ENCODE assay signal across 8 cellular contexts in genomic region chr16:22297871-22298733, GRCh38. TPM values are rescaled to one million over a fixed set of nuclear protein-coding genes. Genes with fewer than 3 reads are reported as not detected.
DNase-seq lines count a peak whose midpoint lies in the region; ATAC-seq and TF ChIP-seq lines count a peak whose summit lies in the region.

No MANE protein-coding gene starts in this region.

- H3K4me1 Mint-ChIP-seq in endodermal cell (peaks cover 11% of the 10 kb centered on the region), mesothelial cell of epicardium (peaks cover 10% of the 10 kb centered on the region)

- H3K27me3 ChIP-seq in BJ (ENCODE audit: control insufficient read depth, insufficient read depth, low read length) (no peaks in the 10 kb centered on the region), endodermal cell (ENCODE audit: control insufficient read depth, insufficient read depth, low read length, poor library complexity, severe bottlenecking) (no peaks in the 10 kb centered on the region)

- peaks cover 19% of the 10 kb centered on the region for H3K36me3 Mint-ChIP-seq in endodermal cell (ENCODE audit: low read depth)
- peaks cover 7% of the 10 kb centered on the region for H3K36me3 Mint-ChIP-seq in mesothelial cell of epicardium

- H3K4me3 Mint-ChIP-seq in endodermal cell = peak overlapping the region; percentile 85
- H3K4me3 Mint-ChIP-seq in mesothelial cell of epicardium = peak overlapping the region; percentile 94

- 10 to 11% methylated on average over 17 to 39 of the region's 39 CpGs for WGBS in endodermal cell (ENCODE audit: insufficient coverage in 1 of 2, insufficient read length in 1 of 2), 2 experiments

- DNase-seq in BJ (ENCODE audit: low read depth) (peak; percentile 84), HS-5 (ENCODE audit: low read depth) (peak; percentile 92), NOMO-1 (lab: John Stamatoyannopoulos, UW; ENCODE audit: unreplicated experiment in 2 of 2) (peak; percentile 56 to 80), endodermal cell (peak; percentile 85), mesothelial cell of epicardium (ENCODE audit: low spot score in 2 of 2, unreplicated experiment in 2 of 2) (peak in 1 of 2 experiments; percentile 74)
- peak; percentile 43 to 69 (median 49) for DNase-seq in activated CD8-positive, alpha-beta memory T cell treated with anti-CD3 and anti-CD28 coated beads for 48 hours (ENCODE audit: low read depth in 2 of 3, low spot score in 2 of 3)
- DNase-seq in stimulated activated CD8-positive, alpha-beta memory T cell treated with anti-CD3 and anti-CD28 coated beads, Interleukin-15, amount 100 ng/mL, for 24 hours (ENCODE audit: low read depth) = peak; percentile 27

- H3K4me3 ChIP-seq in BJ (ENCODE audit: low read depth, low read length) (peak overlapping the region; percentile 97), endodermal cell (ENCODE audit: low read length) (peak overlapping the region; percentile 96)

- peak overlapping the region; percentile 93 for H3K9ac ChIP-seq in endodermal cell (ENCODE audit: extremely low read depth, low read length, poor library complexity, severe bottlenecking)

- H3K9me3 Mint-ChIP-seq in endodermal cell (no peaks in the 10 kb centered on the region), mesothelial cell of epicardium (no peaks in the 10 kb centered on the region)

- ATAC-seq in GM19351 (IDR thresholded peaks at IDR 0.05; ENCODE audit: unreplicated experiment) = peak; percentile 35

- CTCF ChIA-PET in BJ (lab: Yijun Ruan, JAX) = interaction anchor here (0.9 to 3.0 kb wide), 8 partner anchors 12 to 106 kb away, joined by 3 to 21 read pairs (median 6); partner anchors contain the start of gene EEF2K

- H3K27me3 Mint-ChIP-seq in endodermal cell (ENCODE audit: insufficient read depth) (no peaks in the 10 kb centered on the region), mesothelial cell of epicardium (ENCODE audit: low read depth) (no peaks in the 10 kb centered on the region)

- POLR2A ChIA-PET in BJ (lab: Charles Lee) = no interaction called here

- no peak for TF ChIP-seq CTCF in BJ (IDR thresholded peaks at IDR 0.05; ENCODE audit: insufficient read depth, low read depth, low read length)
- TF ChIP-seq CTCF in endodermal cell (conservative IDR thresholded peaks at IDR 0.05) = no peak
- TF ChIP-seq CTCF in mesothelial cell of epicardium (IDR thresholded peaks at IDR 0.05; ENCODE audit: unreplicated experiment) = no peak

- H3K36me3 ChIP-seq in BJ (ENCODE audit: control insufficient read depth, insufficient read depth, low read length) (peaks cover 7% of the 10 kb centered on the region), endodermal cell (ENCODE audit: control insufficient read depth, insufficient read depth, low read length) (peaks cover 11% of the 10 kb centered on the region)

- peak overlapping the region; percentile 92 for H3K27ac ChIP-seq in endodermal cell (ENCODE audit: low read depth, low read length)

- no peaks in the 10 kb centered on the region for H3K9me3 ChIP-seq in endodermal cell (ENCODE audit: control insufficient read depth, low read length)

- H3K4me1 ChIP-seq in endodermal cell (ENCODE audit: control insufficient read depth, insufficient read depth, low read length) = no peaks in the 10 kb centered on the region

- H3K27ac Mint-ChIP-seq in endodermal cell (peak overlapping the region; percentile 97), mesothelial cell of epicardium (peak overlapping the region; percentile 99)

RNA-seq across cellular contexts. Expression of gene POLR3E, which starts 0.9 kb away (rescaled TPM):
- 36.6 and 60.9 TPM in 2 replicates for polyA plus RNA-seq in BJ (2011; rRNA removed)
- 105 and 158 TPM in 2 replicates for polyA minus RNA-seq in BJ (2011; rRNA and poly(A)+ RNA removed)
- 10 to 100 TPM; 73.1 to 73.6 TPM for total RNA-seq in endodermal cell
- 40.2 TPM for polyA plus RNA-seq in endodermal cell (2013, experiment 1 of 2)
- polyA plus RNA-seq in endodermal cell (2013, experiment 2 of 2) = 31.3 TPM
- total RNA-seq in mesothelial cell of epicardium = 68.9 to 71.4 TPM (median 69.7 TPM) in 3 replicates
